Comparison of ENCODE assay signal across 31 cellular contexts in genomic region chr2:86512922-86513321, GRCh38.
"Had no signal": no experiment of that assay in that cellular context is flagged by ENCODE, and none has a peak within 500 bp of the region (broad histone marks: within the 10 kb centered on the region; RNA-seq: fewer than 3 reads in every experiment).

No MANE protein-coding gene starts in this region.

- H3K4me1 ChIP-seq: body of pancreas had no signal

- ATAC-seq: activated CD4-positive, CD25-positive, alpha-beta regulatory T cell treated with anti-CD3 and anti-CD28 coated beads, Interleukin-2, amount 50 U/mL, for 24 hours; activated CD8-positive, alpha-beta T cell treated with anti-CD3 and anti-CD28 coated beads for 36 hours; activated T-cell treated with anti-CD3 and anti-CD28 coated beads, Interleukin-2, amount 50 U/mL, for 4 hours; activated T-helper 17 cell treated with anti-CD3 and anti-CD28 coated beads, Interleukin-2, amount 50 U/mL, for 72 hours; body of pancreas; gastroesophageal sphincter; heart right ventricle; T-helper 17 cell had no signal

- H3K4me3 ChIP-seq: body of pancreas, cardiac muscle cell, coronary artery, dorsolateral prefrontal cortex, esophagus muscularis mucosa, gastroesophageal sphincter, heart right ventricle had no signal

- H3K9me3 ChIP-seq: body of pancreas, esophagus muscularis mucosa, gastroesophageal sphincter, heart right ventricle had no signal

- DNase-seq: activated B cell treated with CpG ODN at 0.5 μM for 24 hours; activated CD4-positive, alpha-beta T cell treated with anti-CD3 and anti-CD28 coated beads for 48 hours; activated CD4-positive, alpha-beta T cell treated with anti-CD3 and anti-CD28 coated beads, Interleukin-2, amount 50 U/mL, for 1 hour; activated CD4-positive, alpha-beta T cell treated with anti-CD3 and anti-CD28 coated beads, Interleukin-2, amount 50 U/mL, for 48 hours; activated CD8-positive, alpha-beta memory T cell treated with anti-CD3 and anti-CD28 coated beads for 24 hours; activated CD8-positive, alpha-beta T cell treated with anti-CD3 and anti-CD28 coated beads for 36 hours; activated effector memory CD4-positive, alpha-beta T cell treated with Interleukin-2 at 50 U/mL for 16 hours; activated gamma-delta T cell treated with Interleukin-2 at 50 U/mL for 16 hours; activated naive CD4-positive, alpha-beta T cell treated with anti-CD3 and anti-CD28 coated beads, Interleukin-2, amount 50 U/mL, for 16 hours; activated naive CD4-positive, alpha-beta T cell treated with Interleukin-2 at 50 U/mL for 16 hours; activated T-cell treated with anti-CD3 and anti-CD28 coated beads, Interleukin-2, amount 50 U/mL, for 4 hours; amniotic stem cell; aorta; body of pancreas; central memory CD4-positive, alpha-beta T cell; dorsolateral prefrontal cortex; effector memory CD4-positive, alpha-beta T cell; endodermal cell; erythroblast; heart right ventricle; T-helper 1 cell; T-helper 17 cell; T1000; WERI-Rb-1 had no signal

- H3K27me3 ChIP-seq: body of pancreas, cardiac muscle cell, dorsolateral prefrontal cortex, esophagus muscularis mucosa, foreskin keratinocyte, gastroesophageal sphincter, heart right ventricle had no signal

- H3K36me3 ChIP-seq: cardiac muscle cell had no signal

- H3K27ac ChIP-seq: body of pancreas, cardiac muscle cell, coronary artery, dorsolateral prefrontal cortex, esophagus muscularis mucosa, foreskin keratinocyte, gastroesophageal sphincter, heart right ventricle, WERI-Rb-1 had no signal
